In genomic region chr1:150148834-150149489, GRCh38 we compare ENCODE assay signal across 9 cellular contexts. TPM values are rescaled to one million over a fixed set of nuclear protein-coding genes. Genes with fewer than 3 reads are reported as not detected.
DNase-seq lines count a peak whose midpoint lies in the region; ATAC-seq, FAIRE-seq and TF ChIP-seq lines count a peak whose summit lies in the region.
"Had no signal": no experiment of that assay in that cellular context is flagged by ENCODE, and none has a peak within 500 bp of the region (broad histone marks: within the 10 kb centered on the region; RNA-seq: fewer than 3 reads in every experiment).

No MANE protein-coding gene starts in this region.

- H3K27me3 ChIP-seq in colonic mucosa: peaks cover 11% of the 10 kb centered on the region

- peak overlapping the region; percentile 86 to 99 (median 96) for H3K4me3 Mint-ChIP-seq in naive B cell

- peaks cover 59 to 68% (median 62%) of the 10 kb centered on the region in 3 donors for H3K4me1 Mint-ChIP-seq in naive B cell

- H3K4me1 ChIP-seq in colonic mucosa: peaks cover 6% of the 10 kb centered on the region

- no peak for DNase-seq in GM18507 (ENCODE audit: extremely low spot score, insufficient read length, low read depth)
- peak; percentile 92 for DNase-seq in NCI-H345 treated with DMSO at 0.1 percent for 48 hours (lab: John Stamatoyannopoulos, UW; ENCODE audit: unreplicated experiment)
- no peak for DNase-seq in colonic mucosa
- DNase-seq in naive B cell: no peak
- DNase-seq in NCI-H524 treated with DMSO at 0.1 percent for 48 hours (lab: John Stamatoyannopoulos, UW): no peak
- no peak for DNase-seq in iPS-NIHi11 (ENCODE audit: low spot score)
- DNase-seq in stimulated activated CD8-positive, alpha-beta memory T cell treated with anti-CD3 and anti-CD28 coated beads, Interleukin-4, amount 100 ng/mL, for 48 hours: no peak

- H3K27me3 Mint-ChIP-seq in naive B cell: no peaks in the 10 kb centered on the region

- H3K27ac Mint-ChIP-seq in naive B cell: peak overlapping the region; percentile 83 to 99 (median 98)

- no peaks in the 10 kb centered on the region for H3K36me3 ChIP-seq in colonic mucosa

- peak overlapping the region; percentile 56 for H3K4me3 ChIP-seq in colonic mucosa

- no peak for TF ChIP-seq CTCF in colonic mucosa (IDR thresholded peaks at IDR 0.05)

- ATAC-seq in naive B cell (ENCODE audit: low read depth in 2 of 2): no peak
- ATAC-seq in GM18858 (IDR thresholded peaks at IDR 0.05; ENCODE audit: unreplicated experiment): no peak

- H3K36me3 Mint-ChIP-seq in naive B cell: peaks cover 20 to 21% of the 10 kb centered on the region in 2 donors

- H3K9me3 ChIP-seq in colonic mucosa: no peaks in the 10 kb centered on the region

- peak; percentile 60 for FAIRE-seq in GM18507 (lab: Jason Lieb, UNC)
- FAIRE-seq: TTC549 had no signal

- intact Hi-C loops in colonic mucosa (cut with DNase I): no loop called here

- peak overlapping the region; percentile 83 for H3K27ac ChIP-seq in colonic mucosa

- no peaks in the 10 kb centered on the region for H3K9me3 Mint-ChIP-seq in naive B cell

- H3K9ac ChIP-seq in colonic mucosa (ENCODE audit: low read depth in 2 of 2, low read length in 2 of 2): peak overlapping the region; percentile 73 to 77

RNA-seq across cellular contexts. Expression of gene PLEKHO1, which starts 0.8 kb away (rescaled TPM):
- total RNA-seq in colonic mucosa: 10 to 100 TPM in 1 of 2 donors, 1 to 10 TPM in 1; 5.4 to 30.8 TPM
- 10 to 100 TPM; 64.9 to 97.5 (median 84.0) TPM for polyA plus RNA-seq in naive B cell (ENCODE audit: low read depth in 6 of 6)
